ENCODE assay signal across 8 cellular contexts in the genomic region with DNA sequence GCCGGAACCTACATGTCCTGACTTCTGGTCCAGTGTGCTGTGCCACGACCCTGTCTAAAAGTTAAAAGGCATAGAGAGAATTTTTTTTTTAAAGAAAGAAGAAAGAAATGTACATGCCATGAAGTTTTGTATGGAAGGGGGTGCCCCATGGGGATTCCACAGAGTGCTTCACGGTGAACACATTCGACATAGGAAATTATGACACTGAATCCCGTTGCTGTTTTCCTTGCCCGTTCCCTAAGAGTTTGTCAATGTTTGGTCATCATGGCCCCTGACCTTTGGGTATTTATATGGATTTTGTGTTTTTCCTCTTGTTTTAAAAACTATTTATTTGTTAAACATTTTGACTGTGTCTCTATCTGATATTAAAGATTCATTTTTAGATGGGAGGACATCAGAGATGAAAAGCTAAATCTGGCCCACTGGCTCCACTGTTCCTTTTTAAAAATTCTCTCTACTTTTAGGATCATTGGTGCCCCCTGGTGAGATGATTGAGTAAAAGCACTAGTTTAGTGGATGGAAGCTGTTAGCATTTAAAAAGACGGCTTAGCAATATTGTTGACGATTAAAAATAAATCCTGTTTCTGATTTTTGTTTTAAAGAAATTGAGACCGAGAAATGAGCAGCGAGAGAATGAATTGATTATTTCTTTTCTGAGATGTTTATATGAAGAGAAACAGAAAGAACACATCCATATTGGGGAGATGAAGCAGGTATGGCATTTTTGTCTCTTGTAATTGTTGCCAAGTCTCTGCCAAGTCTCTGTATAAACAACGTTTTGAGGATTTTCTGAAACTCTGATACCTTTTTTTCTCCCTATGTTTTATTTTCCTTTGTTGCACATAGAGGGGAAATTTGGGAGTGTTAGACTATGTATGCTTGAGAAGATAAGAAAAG.
DNase-seq lines count a peak whose midpoint lies in the region; ATAC-seq and TF ChIP-seq lines count a peak whose summit lies in the region.

No MANE protein-coding gene starts in this region.

- ATAC-seq in HG03342 (IDR thresholded peaks at IDR 0.05; ENCODE audit: unreplicated experiment) (no peak), HG03378 (IDR thresholded peaks at IDR 0.05; ENCODE audit: unreplicated experiment) (no peak)

- CTCF ChIA-PET in AG04449 (lab: Yijun Ruan, JAX), result interaction anchor here (0.7 to 12.0 kb wide), 34 partner anchors 8 to 747 kb away, joined by 3 to 199 read pairs (median 5); a partner anchor contains a TSS

- H3K4me3 ChIP-seq in AG04449 (ENCODE audit: low read depth, low read length) (no peak overlapping the region), SU-DHL-6 (ENCODE audit: insufficient read depth, low read length, poor library complexity, severe bottlenecking) (no peak overlapping the region), esophagus squamous epithelium (no peak overlapping the region), neural cell (ENCODE audit: low read length) (no peak overlapping the region)

- H3K4me1 ChIP-seq in esophagus squamous epithelium, result peaks cover 0 to 6% (median 0%) of the 10 kb centered on the region in 3 donors

- no peak for TF ChIP-seq POLR2A in esophagus squamous epithelium (IDR thresholded peaks at IDR 0.05)

- H3K36me3 ChIP-seq in SU-DHL-6 (ENCODE audit: low read length), result 0 out of 2 replicates have a peak, but pooled peaks cover 3% of the 10 kb centered on the region
- peaks cover 0 to 36% (median 0%) of the 10 kb centered on the region in 3 donors for H3K36me3 ChIP-seq in esophagus squamous epithelium
- H3K36me3 ChIP-seq in neural cell (ENCODE audit: insufficient read depth, low read length), result no peaks in the 10 kb centered on the region

- H3K9me2 ChIP-seq in SU-DHL-6 (replicated peaks; ENCODE audit: insufficient read depth, low read length) (no peaks in the 10 kb centered on the region), neural cell (ENCODE audit: insufficient read depth, low read length) (no peaks in the 10 kb centered on the region)

- POLR2A ChIA-PET in AG04449 (lab: Yijun Ruan, JAX), result no interaction called here

- no peak for TF ChIP-seq EP300 in neural cell (conservative IDR thresholded peaks at IDR 0.05; ENCODE audit: poor library complexity, severe bottlenecking)

- WGBS in esophagus squamous epithelium, 2 donors, result 46% methylated on average over 11 of the region's 11 CpGs

- no peaks in the 10 kb centered on the region for H3K79me2 ChIP-seq in SU-DHL-6 (ENCODE audit: insufficient read depth, low read length)
- no peaks in the 10 kb centered on the region for H3K79me2 ChIP-seq in neural cell (replicated peaks; ENCODE audit: insufficient read depth, low read length)

- H2AFZ ChIP-seq in SU-DHL-6 (ENCODE audit: low read depth, low read length, severe bottlenecking), result no peak overlapping the region
- H2AFZ ChIP-seq in neural cell (ENCODE audit: low read depth, low read length), result no peak overlapping the region

- TF ChIP-seq CTCF in AG04449 (IDR thresholded peaks at IDR 0.05; ENCODE audit: insufficient read depth, low read length, missing control alignments) (peak; percentile 44), SU-DHL-6 (IDR thresholded peaks at IDR 0.05; ENCODE audit: insufficient read depth, low read length, poor library complexity, severe bottlenecking) (peak; percentile 31), esophagus squamous epithelium (IDR thresholded peaks at IDR 0.05) (peak; percentile 11 to 74 (median 70)), neural cell (IDR thresholded peaks at IDR 0.05; ENCODE audit: poor library complexity, severe bottlenecking) (peak; percentile 75)

- intact Hi-C loops in esophagus squamous epithelium (cut with DNase I), result loop anchor here (5.0 to 10.0 kb wide), 2 partner anchors 233 to 430 kb away; no protein-coding TSS in a partner anchor

- H3K27me3 ChIP-seq in SU-DHL-6 (ENCODE audit: low read length), result no peaks in the 10 kb centered on the region
- H3K27me3 ChIP-seq in esophagus squamous epithelium, result no peaks in the 10 kb centered on the region
- H3K27me3 ChIP-seq in neural cell (ENCODE audit: insufficient read depth, low read depth, low read length), result no peaks in the 10 kb centered on the region

- TF ChIP-seq RAD21 in neural cell (conservative IDR thresholded peaks at IDR 0.05), result peak; percentile 76

- H3K9me3 ChIP-seq in SU-DHL-6 (ENCODE audit: insufficient read depth, low read length) (no peaks in the 10 kb centered on the region), esophagus squamous epithelium (no peaks in the 10 kb centered on the region), neural cell (ENCODE audit: low read length) (no peaks in the 10 kb centered on the region)

- H3K9ac ChIP-seq in SU-DHL-6 (ENCODE audit: low read length) (no peak overlapping the region), neural cell (ENCODE audit: low read length) (no peak overlapping the region)

- DNase-seq in AG04449 (ENCODE audit: low read depth, low spot score), result no peak
- DNase-seq in GF-D8 (lab: John Stamatoyannopoulos, UW), result peak; percentile 5
- peak; percentile 55 for DNase-seq in NCI-H1105 (lab: John Stamatoyannopoulos, UW)
- no peak for DNase-seq in esophagus squamous epithelium (lab: John Stamatoyannopoulos, UW)

- H3K27ac ChIP-seq in SU-DHL-6 (ENCODE audit: low read depth, low read length), result no peak overlapping the region
- H3K27ac ChIP-seq in esophagus squamous epithelium, result no peak overlapping the region
- no peak overlapping the region for H3K27ac ChIP-seq in neural cell (ENCODE audit: low read length)

- H3F3A ChIP-seq in SU-DHL-6 (ENCODE audit: insufficient read depth) (no peaks in the 10 kb centered on the region), neural cell (ENCODE audit: insufficient read depth, low read length, poor library complexity, severe bottlenecking) (no peaks in the 10 kb centered on the region)

- H3K4me2 ChIP-seq in SU-DHL-6 (ENCODE audit: low read depth, low read length, poor library complexity, severe bottlenecking) (no peak overlapping the region), neural cell (ENCODE audit: low read length) (no peak overlapping the region)

- H4K20me1 ChIP-seq in SU-DHL-6 (ENCODE audit: low read depth, low read length) (no peaks in the 10 kb centered on the region), neural cell (ENCODE audit: insufficient read depth) (no peaks in the 10 kb centered on the region)

TF ChIP-seq in neural cell, 6 proteins besides CTCF, POLR2A, EP300 and RAD21:
- TF ChIP-seq SMC3 (conservative IDR thresholded peaks at IDR 0.05; ENCODE audit: poor library complexity), result peak; percentile 82
- no peak for TF ChIP-seq POLR2AphosphoS5 (IDR thresholded peaks at IDR 0.05)

Comparison
In these comparisons a context has a peak if more than half of its experiments do, and no peak if none do; other contexts are left out.
1. DNase-seq: peak in GF-D8 (single experiment) and NCI-H1105 (single experiment); none in AG04449 (single experiment) and esophagus squamous epithelium (single experiment).
2. Peak in every context shown above with its lines, with median percentiles within 50 percentile points of each other: CTCF ChIP-seq.